ENCODE assay signal across 8 cellular contexts in the genomic region with DNA sequence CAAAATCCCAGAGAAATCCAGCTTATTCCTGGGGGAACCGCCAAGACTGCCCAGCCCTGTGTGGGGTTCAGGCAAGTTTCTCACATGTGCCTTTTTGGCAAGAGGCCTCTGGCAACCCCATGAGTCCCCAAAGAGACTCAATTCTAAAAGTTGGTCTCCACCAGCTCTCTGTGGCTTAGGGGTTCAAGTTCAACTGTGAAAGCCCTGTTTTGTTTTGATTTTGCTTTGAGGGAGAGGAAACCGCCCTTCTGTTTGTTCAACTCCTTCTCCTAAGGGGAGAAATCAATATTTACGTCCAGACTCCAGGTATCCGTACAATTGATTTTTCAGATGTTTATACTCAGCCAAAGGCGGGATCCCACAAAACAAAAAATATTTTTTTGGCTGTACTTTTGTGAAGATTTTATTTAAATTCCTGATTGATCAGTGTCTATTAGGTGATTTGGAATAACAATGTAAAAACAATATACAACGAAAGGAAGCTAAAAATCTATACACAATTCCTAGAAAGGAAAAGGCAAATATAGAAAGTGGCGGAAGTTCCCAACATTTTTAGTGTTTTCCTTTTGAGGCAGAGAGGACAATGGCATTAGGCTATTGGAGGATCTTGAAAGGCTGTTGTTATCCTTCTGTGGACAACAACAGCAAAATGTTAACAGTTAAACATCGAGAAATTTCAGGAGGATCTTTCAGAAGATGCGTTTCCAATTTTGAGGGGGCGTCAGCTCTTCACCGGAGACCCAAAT. TPM values are rescaled to one million over a fixed set of nuclear protein-coding genes. Genes with fewer than 3 reads are reported as not detected.
DNase-seq lines count a peak whose midpoint lies in the region; ATAC-seq, FAIRE-seq and TF ChIP-seq lines count a peak whose summit lies in the region.

No MANE protein-coding gene starts in this region.

- peak overlapping the region; percentile 88 to 100 (median 96) for H3K27ac Mint-ChIP-seq in CD14-positive monocyte
- H3K27ac Mint-ChIP-seq in dendritic cell treated with granulocyte-macrophage colony-stimulating factor and Interleukin-4, amounts not matched to agents 40 ng/mL and 50 ng/mL, for 4 days = peak overlapping the region; percentile 98

- H3K4me1 ChIP-seq in mononuclear cell (ENCODE audit: insufficient read depth, low read length) = peaks cover 55% of the 10 kb centered on the region

- TF ChIP-seq CTCF in CD14-positive monocyte (IDR thresholded peaks at IDR 0.05) = no peak

- H3K27me3 Mint-ChIP-seq in CD14-positive monocyte (ENCODE audit: low read depth in 3 of 3) = peaks cover 1 to 10% (median 7%) of the 10 kb centered on the region in 3 donors
- peaks cover 8% of the 10 kb centered on the region for H3K27me3 Mint-ChIP-seq in dendritic cell treated with granulocyte-macrophage colony-stimulating factor and Interleukin-4, amounts not matched to agents 40 ng/mL and 50 ng/mL, for 4 days

- H3K9me3 Mint-ChIP-seq in CD14-positive monocyte = peaks cover 0 to 4% (median 3%) of the 10 kb centered on the region in 7 donors
- H3K9me3 Mint-ChIP-seq in dendritic cell treated with granulocyte-macrophage colony-stimulating factor and Interleukin-4, amounts not matched to agents 40 ng/mL and 50 ng/mL, for 4 days = no peaks in the 10 kb centered on the region

- intact Hi-C loops in CD14-positive monocyte (cut with micrococcal nuclease) = loop anchor here in 1 of 2 donors (2.0 to 10.0 kb wide), 2 partner anchors 14 to 54 kb away; no protein-coding TSS in a partner anchor
- intact Hi-C loops in dendritic cell treated with granulocyte-macrophage colony-stimulating factor and Interleukin-4, amounts not matched to agents 40 ng/mL and 50 ng/mL, for 4 days (cut with micrococcal nuclease) = no loop called here

- no peak for FAIRE-seq in urothelium cell line (lab: Jason Lieb, UNC)

- no peaks in the 10 kb centered on the region for H3K36me3 Mint-ChIP-seq in CD14-positive monocyte
- peaks cover 30% of the 10 kb centered on the region for H3K36me3 Mint-ChIP-seq in dendritic cell treated with granulocyte-macrophage colony-stimulating factor and Interleukin-4, amounts not matched to agents 40 ng/mL and 50 ng/mL, for 4 days (ENCODE audit: low read depth)

- peaks cover 39% of the 10 kb centered on the region for H3K4me1 Mint-ChIP-seq in CD14-positive monocyte
- peaks cover 23% of the 10 kb centered on the region for H3K4me1 Mint-ChIP-seq in dendritic cell treated with granulocyte-macrophage colony-stimulating factor and Interleukin-4, amounts not matched to agents 40 ng/mL and 50 ng/mL, for 4 days (ENCODE audit: low read depth)

- peak overlapping the region; percentile 86 to 89 for H3K4me3 Mint-ChIP-seq in CD14-positive monocyte
- H3K4me3 Mint-ChIP-seq in dendritic cell treated with granulocyte-macrophage colony-stimulating factor and Interleukin-4, amounts not matched to agents 40 ng/mL and 50 ng/mL, for 4 days = peak overlapping the region; percentile 96

- H3K9me3 ChIP-seq in mononuclear cell (ENCODE audit: low read depth, low read length) = no peaks in the 10 kb centered on the region

- ATAC-seq in HG03432 (IDR thresholded peaks at IDR 0.05; ENCODE audit: unreplicated experiment) (no peak), GM21367 (IDR thresholded peaks at IDR 0.05; ENCODE audit: unreplicated experiment) (no peak)

- H3K27me3 ChIP-seq in mononuclear cell (ENCODE audit: insufficient read depth, low read length) = peaks cover 7% of the 10 kb centered on the region

- no peak for DNase-seq in CD14-positive monocyte (ENCODE audit: low spot score)
- peak; percentile 66 for DNase-seq in NCI-H146 (lab: John Stamatoyannopoulos, UW)
- no peak for DNase-seq in urothelium cell line (ENCODE audit: low spot score)
- no peak for DNase-seq in 8988T

- peak overlapping the region; percentile 63 for H3K4me3 ChIP-seq in mononuclear cell (ENCODE audit: low read length)

RNA-seq across cellular contexts. Expression of a gene that starts 0.6 kb away (rescaled TPM):
- 10 to 100 TPM; 19.8 to 21.2 TPM for polyA plus RNA-seq in CD14-positive monocyte
- total RNA-seq in mononuclear cell = 58.1 TPM
